Comparison of ENCODE assay signal across 22 cellular contexts in genomic region chr2:152100961-152101360, GRCh38.
"Had no signal": no experiment of that assay in that cellular context is flagged by ENCODE, and none has a peak within 500 bp of the region (broad histone marks: within the 10 kb centered on the region; RNA-seq: fewer than 3 reads in every experiment).

No MANE protein-coding gene starts in this region.

- H3K27ac Mint-ChIP-seq: mesothelial cell of epicardium had no signal

- H3K27me3 ChIP-seq: dorsolateral prefrontal cortex had no signal

- DNase-seq: dermis blood vessel endothelial cell; dorsolateral prefrontal cortex; effector CD4-positive, alpha-beta T cell; effector memory CD4-positive, alpha-beta T cell; foreskin keratinocyte; gastrocnemius medialis; glutamatergic neuron; heart right ventricle; hippocampal formation; left cardiac atrium; left lung; left ventricle myocardium superior; lower lobe of right lung; mesenchymal stem cell; mucosa of descending colon had no signal

- FAIRE-seq: colon, endothelial cell of umbilical vein, islet of Langerhans, keratinocyte had no signal

- H3K4me3 ChIP-seq: coronary artery, esophagus muscularis mucosa, gastrocnemius medialis, heart right ventricle, left lung, lower lobe of right lung, mucosa of descending colon had no signal

- H3K36me3 ChIP-seq: esophagus muscularis mucosa, gastrocnemius medialis, heart right ventricle, left lung, lower lobe of right lung had no signal

- H3K9me3 ChIP-seq: esophagus muscularis mucosa, gastrocnemius medialis, heart right ventricle, left lung, lower lobe of right lung, mucosa of descending colon had no signal

- H3K9me3 Mint-ChIP-seq: mesothelial cell of epicardium had no signal

- H3K27ac ChIP-seq: coronary artery, dorsolateral prefrontal cortex, esophagus muscularis mucosa, foreskin keratinocyte, gastrocnemius medialis, heart right ventricle, left lung, lower lobe of right lung had no signal

- H3K36me3 Mint-ChIP-seq: mesothelial cell of epicardium had no signal
